8 cellular contexts compared by ENCODE assay signal in genomic region chr2:218962859-218963492, GRCh38. TPM values are rescaled to one million over a fixed set of nuclear protein-coding genes. Genes with fewer than 3 reads are reported as not detected.
DNase-seq lines count a peak whose midpoint lies in the region; ATAC-seq, FAIRE-seq and TF ChIP-seq lines count a peak whose summit lies in the region.

No MANE protein-coding gene starts in this region.

- no peaks in the 10 kb centered on the region for H3K36me3 Mint-ChIP-seq in natural killer cell
- H3K36me3 Mint-ChIP-seq in natural killer cell treated with Interleukin-12 subunit alpha and Interleukin-12 subunit beta and Interleukin-15 and Interleukin-18, amount 100 ng/mL, for 72 hours: no peaks in the 10 kb centered on the region

- H3K27ac Mint-ChIP-seq in natural killer cell: no peak overlapping the region
- H3K27ac Mint-ChIP-seq in natural killer cell treated with Interleukin-12 subunit alpha and Interleukin-12 subunit beta and Interleukin-15 and Interleukin-18, amount 100 ng/mL, for 72 hours: no peak overlapping the region

- peak overlapping the region in 3 of 12 donors; percentile 4 to 17 (median 15) for H3K4me3 ChIP-seq in heart left ventricle

- DNase-seq in natural killer cell: peak; percentile 43
- no peak for DNase-seq in natural killer cell treated with Interleukin-12 subunit alpha and Interleukin-12 subunit beta and Interleukin-15 and Interleukin-18, amount 100 ng/mL, for 72 hours (ENCODE audit: low spot score)
- peak; percentile 98 for DNase-seq in NCI-H748 (lab: John Stamatoyannopoulos, UW; ENCODE audit: unreplicated experiment)
- DNase-seq in activated gamma-delta T cell treated with anti-CD3 and anti-CD28 coated beads, Interleukin-2, amount 50 U/mL, for 16 hours (ENCODE audit: low read depth): peak; percentile 45
- DNase-seq in heart left ventricle: peak; percentile 41 to 82 (median 72)
- peak; percentile 19 for DNase-seq in pons (ENCODE audit: low spot score)
- DNase-seq in HTR-8/SVneo (ENCODE audit: insufficient read length, low spot score): no peak

- H3K27ac ChIP-seq in heart left ventricle: no peak overlapping the region

- no peaks in the 10 kb centered on the region for H3K36me3 ChIP-seq in heart left ventricle

- no peak for FAIRE-seq in HTR-8/SVneo (lab: Jason Lieb, UNC)

- peaks cover 41 to 49% of the 10 kb centered on the region in 2 donors for H3K27me3 Mint-ChIP-seq in natural killer cell (ENCODE audit: low read depth in 2 of 2)
- peaks cover 37 to 52% of the 10 kb centered on the region in 2 donors for H3K27me3 Mint-ChIP-seq in natural killer cell treated with Interleukin-12 subunit alpha and Interleukin-12 subunit beta and Interleukin-15 and Interleukin-18, amount 100 ng/mL, for 72 hours

- no peaks in the 10 kb centered on the region for H3K9me3 ChIP-seq in heart left ventricle

- TF ChIP-seq CTCF in natural killer cell (IDR thresholded peaks at IDR 0.05): no peak
- TF ChIP-seq CTCF in heart left ventricle (IDR thresholded peaks at IDR 0.05): no peak

- H3K4me1 Mint-ChIP-seq in natural killer cell: peaks cover 0 to 18% of the 10 kb centered on the region in 2 donors
- peaks cover 0 to 9% of the 10 kb centered on the region in 2 donors for H3K4me1 Mint-ChIP-seq in natural killer cell treated with Interleukin-12 subunit alpha and Interleukin-12 subunit beta and Interleukin-15 and Interleukin-18, amount 100 ng/mL, for 72 hours (ENCODE audit: low read depth in 2 of 2)

- peak overlapping the region; percentile 21 for H3K4me3 Mint-ChIP-seq in natural killer cell
- no peak overlapping the region for H3K4me3 Mint-ChIP-seq in natural killer cell treated with Interleukin-12 subunit alpha and Interleukin-12 subunit beta and Interleukin-15 and Interleukin-18, amount 100 ng/mL, for 72 hours

- no peaks in the 10 kb centered on the region for H3K9me3 Mint-ChIP-seq in natural killer cell
- H3K9me3 Mint-ChIP-seq in natural killer cell treated with Interleukin-12 subunit alpha and Interleukin-12 subunit beta and Interleukin-15 and Interleukin-18, amount 100 ng/mL, for 72 hours: no peaks in the 10 kb centered on the region

- H3K4me1 ChIP-seq in heart left ventricle: peaks cover 0 to 20% (median 3%) of the 10 kb centered on the region in 12 donors

- 1 to 2% (median 1%) methylated on average over 39 to 42 of the region's 42 CpGs for WGBS in heart left ventricle, 4 donors

- intact Hi-C loops in natural killer cell (cut with micrococcal nuclease) (no loop called here), heart left ventricle (cut with DNase I) (no loop called here)

- H3K27me3 ChIP-seq in heart left ventricle: peaks cover 44 to 95% (median 75%) of the 10 kb centered on the region in 9 donors

- TF ChIP-seq POLR2A in heart left ventricle (IDR thresholded peaks at IDR 0.05): no peak

- ATAC-seq in natural killer cell: peak in 2 of 3 donors; percentile 40 to 61
- ATAC-seq in natural killer cell treated with Interleukin-12 subunit alpha and Interleukin-12 subunit beta and Interleukin-15 and Interleukin-18, amount 100 ng/mL, for 72 hours: no peak
- ATAC-seq in heart left ventricle: peak; percentile 30 to 74 (median 52)
- ATAC-seq in GM19467 (IDR thresholded peaks at IDR 0.05; ENCODE audit: unreplicated experiment): no peak

RNA-seq across cellular contexts. Expression of gene CDK5R2, which starts 3.5 kb away (rescaled TPM):
- total RNA-seq in natural killer cell (not detected), heart left ventricle (not detected)
- total RNA-seq in natural killer cell treated with Interleukin-12 subunit alpha and Interleukin-12 subunit beta and Interleukin-15 and Interleukin-18, amount 100 ng/mL, for 72 hours: not detected
- not detected for polyA plus RNA-seq in heart left ventricle

RNA-seq across cellular contexts. Expression of gene FEV, which starts 22.0 kb away (rescaled TPM):
- total RNA-seq in natural killer cell: not detected
- not detected for total RNA-seq in natural killer cell treated with Interleukin-12 subunit alpha and Interleukin-12 subunit beta and Interleukin-15 and Interleukin-18, amount 100 ng/mL, for 72 hours
- not detected for total RNA-seq in heart left ventricle
- not detected for polyA plus RNA-seq in heart left ventricle

RNA-seq across cellular contexts. Expression of gene CRYBA2, which starts 30.2 kb away (rescaled TPM):
- total RNA-seq in natural killer cell: not detected
- not detected for total RNA-seq in natural killer cell treated with Interleukin-12 subunit alpha and Interleukin-12 subunit beta and Interleukin-15 and Interleukin-18, amount 100 ng/mL, for 72 hours
- not detected for total RNA-seq in heart left ventricle
- not detected for polyA plus RNA-seq in heart left ventricle

Comparison
In these comparisons a context has a peak if more than half of its experiments do, and no peak if none do; other contexts are left out.
1. ATAC-seq: peak in natural killer cell (2 of 3) and heart left ventricle (4 of 4); none in natural killer cell treated with Interleukin-12 subunit alpha and Interleukin-12 subunit beta and Interleukin-15 and Interleukin-18, amount 100 ng/mL, for 72 hours (0 of 2) and GM19467 (single experiment).
2. DNase-seq: peak in natural killer cell (single experiment), NCI-H748 (single experiment), activated gamma-delta T cell treated with anti-CD3 and anti-CD28 coated beads, Interleukin-2, amount 50 U/mL, for 16 hours (single experiment), heart left ventricle (5 of 5) and pons (single experiment); none in natural killer cell treated with Interleukin-12 subunit alpha and Interleukin-12 subunit beta and Interleukin-15 and Interleukin-18, amount 100 ng/mL, for 72 hours (single experiment) and HTR-8/SVneo (single experiment).